1 cellular context compared by ENCODE assay signal in the genomic region with DNA sequence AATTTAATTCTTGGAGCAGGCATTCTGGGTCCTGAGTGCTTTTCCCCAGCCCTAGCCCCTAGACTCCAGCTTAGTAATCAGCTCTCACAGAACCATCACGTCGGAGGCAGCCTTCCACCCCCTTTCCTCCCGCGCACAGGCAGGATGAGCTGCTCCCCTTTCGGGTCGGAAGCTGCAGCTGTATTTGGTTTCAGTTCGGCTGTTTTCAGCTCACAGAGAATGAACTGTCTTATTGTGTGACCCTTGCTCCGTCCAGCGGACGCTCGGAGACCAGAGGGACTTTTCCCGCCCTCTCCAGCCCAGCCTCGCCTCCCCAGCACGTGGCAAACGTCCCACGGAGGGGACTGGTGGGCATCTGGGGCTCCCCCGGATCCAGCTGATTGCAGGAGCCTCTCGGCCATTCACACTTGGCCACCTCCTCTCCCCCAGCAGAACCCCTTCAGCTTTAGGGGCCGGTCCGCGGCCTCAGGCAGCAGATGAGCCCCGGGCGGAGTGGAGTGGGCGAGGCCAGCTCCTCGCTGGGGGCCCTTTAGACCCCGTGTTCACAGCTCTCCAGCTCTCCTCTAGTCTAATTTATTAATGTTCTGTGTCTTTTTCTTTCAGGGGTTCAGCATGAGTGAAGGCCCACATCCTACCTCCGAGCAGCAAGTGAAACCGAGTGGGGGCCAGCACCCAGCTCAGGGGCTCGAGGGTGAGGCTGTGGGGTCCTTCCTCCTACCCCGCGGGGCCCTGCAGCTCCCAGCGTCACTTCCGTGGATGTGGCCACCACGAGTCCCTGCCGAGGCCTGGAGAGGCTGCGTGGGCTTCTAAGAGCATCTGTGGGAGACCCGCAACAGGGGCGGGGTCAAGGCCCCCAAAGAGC.
TF ChIP-seq lines count a peak whose summit lies in the region.

No MANE protein-coding gene starts in this region.

TF ChIP-seq in HepG2, 621 proteins besides CTCF, POLR2A, EP300 and RAD21 (continued from another document):
- TF ChIP-seq, protein P1, sequence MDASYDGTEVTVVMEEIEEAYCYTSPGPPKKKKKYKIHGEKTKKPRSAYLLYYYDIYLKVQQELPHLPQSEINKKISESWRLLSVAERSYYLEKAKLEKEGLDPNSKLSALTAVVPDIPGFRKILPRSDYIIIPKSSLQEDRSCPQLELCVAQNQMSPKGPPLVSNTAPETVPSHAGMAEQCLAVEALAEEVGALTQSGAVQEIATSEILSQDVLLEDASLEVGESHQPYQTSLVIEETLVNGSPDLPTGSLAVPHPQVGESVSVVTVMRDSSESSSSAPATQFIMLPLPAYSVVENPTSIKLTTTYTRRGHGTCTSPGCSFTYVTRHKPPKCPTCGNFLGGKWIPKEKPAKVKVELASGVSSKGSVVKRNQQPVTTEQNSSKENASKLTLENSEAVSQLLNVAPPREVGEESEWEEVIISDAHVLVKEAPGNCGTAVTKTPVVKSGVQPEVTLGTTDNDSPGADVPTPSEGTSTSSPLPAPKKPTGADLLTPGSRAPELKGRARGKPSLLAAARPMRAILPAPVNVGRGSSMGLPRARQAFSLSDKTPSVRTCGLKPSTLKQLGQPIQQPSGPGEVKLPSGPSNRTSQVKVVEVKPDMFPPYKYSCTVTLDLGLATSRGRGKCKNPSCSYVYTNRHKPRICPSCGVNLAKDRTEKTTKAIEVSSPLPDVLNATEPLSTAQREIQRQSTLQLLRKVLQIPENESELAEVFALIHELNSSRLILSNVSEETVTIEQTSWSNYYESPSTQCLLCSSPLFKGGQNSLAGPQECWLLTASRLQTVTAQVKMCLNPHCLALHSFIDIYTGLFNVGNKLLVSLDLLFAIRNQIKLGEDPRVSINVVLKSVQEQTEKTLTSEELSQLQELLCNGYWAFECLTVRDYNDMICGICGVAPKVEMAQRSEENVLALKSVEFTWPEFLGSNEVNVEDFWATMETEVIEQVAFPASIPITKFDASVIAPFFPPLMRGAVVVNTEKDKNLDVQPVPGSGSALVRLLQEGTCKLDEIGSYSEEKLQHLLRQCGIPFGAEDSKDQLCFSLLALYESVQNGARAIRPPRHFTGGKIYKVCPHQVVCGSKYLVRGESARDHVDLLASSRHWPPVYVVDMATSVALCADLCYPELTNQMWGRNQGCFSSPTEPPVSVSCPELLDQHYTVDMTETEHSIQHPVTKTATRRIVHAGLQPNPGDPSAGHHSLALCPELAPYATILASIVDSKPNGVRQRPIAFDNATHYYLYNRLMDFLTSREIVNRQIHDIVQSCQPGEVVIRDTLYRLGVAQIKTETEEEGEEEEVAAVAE (CRISPR knock-in tag; IDR thresholded peaks at IDR 0.05; ENCODE audit: borderline replicate concordance) = peak; percentile 42; the same call in 1 of the 2 replicates
- TF ChIP-seq ZNF747 (CRISPR knock-in tag; IDR thresholded peaks at IDR 0.05; ENCODE audit: borderline replicate concordance) (0 out of 2 replicates have a peak, but pooled peaks have one; percentile 43), SAP130 (CRISPR knock-in tag; IDR thresholded peaks at IDR 0.05; ENCODE audit: low read depth) (peak; percentile 69), ZNF280B (CRISPR knock-in tag; IDR thresholded peaks at IDR 0.05; ENCODE audit: borderline replicate concordance) (peak; percentile 98), SMAD1 (CRISPR knock-in tag; IDR thresholded peaks at IDR 0.05; ENCODE audit: borderline replicate concordance, low read depth) (0 out of 2 replicates have a peak, but pooled peaks have one; percentile 49), ZNF280D (CRISPR knock-in tag; IDR thresholded peaks at IDR 0.05) (peak; percentile 80; the same call in 1 of the 2 replicates), ZNF446 (CRISPR knock-in tag; IDR thresholded peaks at IDR 0.05) (peak; percentile 79; the same call in 1 of the 2 replicates), ZNF281 (CRISPR knock-in tag; IDR thresholded peaks at IDR 0.05; ENCODE audit: borderline replicate concordance) (0 out of 2 replicates have a peak, but pooled peaks have one; percentile 39), NFKB2 (CRISPR knock-in tag; IDR thresholded peaks at IDR 0.05; ENCODE audit: borderline replicate concordance) (peak; percentile 100), NFYB (CRISPR knock-in tag; IDR thresholded peaks at IDR 0.05) (peak; percentile 36; the same call in 1 of the 2 replicates), ZNF460 (CRISPR knock-in tag; IDR thresholded peaks at IDR 0.05; ENCODE audit: borderline replicate concordance) (no peak), HDAC2 (CRISPR knock-in tag; IDR thresholded peaks at IDR 0.05) (peak; percentile 82), JUN (CRISPR knock-in tag; IDR thresholded peaks at IDR 0.05) (peak; percentile 79), KDM6A (CRISPR knock-in tag; IDR thresholded peaks at IDR 0.05; ENCODE audit: low read depth) (no peak), RFX1 (IDR thresholded peaks at IDR 0.05) (no peak), KLF11 (CRISPR knock-in tag; IDR thresholded peaks at IDR 0.05) (peak; percentile 82), CEBPG (CRISPR knock-in tag; IDR thresholded peaks at IDR 0.05) (0 out of 2 replicates have a peak, but pooled peaks have one; percentile 7), HMG20A (CRISPR knock-in tag; IDR thresholded peaks at IDR 0.05; ENCODE audit: borderline replicate concordance) (0 out of 2 replicates have a peak, but pooled peaks have one; percentile 39), ZNF570 (CRISPR knock-in tag; IDR thresholded peaks at IDR 0.05; ENCODE audit: borderline replicate concordance) (peak; percentile 35; the same call in 1 of the 2 replicates)
- TF ChIP-seq, protein P2, sequence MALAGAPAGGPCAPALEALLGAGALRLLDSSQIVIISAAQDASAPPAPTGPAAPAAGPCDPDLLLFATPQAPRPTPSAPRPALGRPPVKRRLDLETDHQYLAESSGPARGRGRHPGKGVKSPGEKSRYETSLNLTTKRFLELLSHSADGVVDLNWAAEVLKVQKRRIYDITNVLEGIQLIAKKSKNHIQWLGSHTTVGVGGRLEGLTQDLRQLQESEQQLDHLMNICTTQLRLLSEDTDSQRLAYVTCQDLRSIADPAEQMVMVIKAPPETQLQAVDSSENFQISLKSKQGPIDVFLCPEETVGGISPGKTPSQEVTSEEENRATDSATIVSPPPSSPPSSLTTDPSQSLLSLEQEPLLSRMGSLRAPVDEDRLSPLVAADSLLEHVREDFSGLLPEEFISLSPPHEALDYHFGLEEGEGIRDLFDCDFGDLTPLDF (CRISPR knock-in tag; IDR thresholded peaks at IDR 0.05) = peak; percentile 92
